In the genomic region with DNA sequence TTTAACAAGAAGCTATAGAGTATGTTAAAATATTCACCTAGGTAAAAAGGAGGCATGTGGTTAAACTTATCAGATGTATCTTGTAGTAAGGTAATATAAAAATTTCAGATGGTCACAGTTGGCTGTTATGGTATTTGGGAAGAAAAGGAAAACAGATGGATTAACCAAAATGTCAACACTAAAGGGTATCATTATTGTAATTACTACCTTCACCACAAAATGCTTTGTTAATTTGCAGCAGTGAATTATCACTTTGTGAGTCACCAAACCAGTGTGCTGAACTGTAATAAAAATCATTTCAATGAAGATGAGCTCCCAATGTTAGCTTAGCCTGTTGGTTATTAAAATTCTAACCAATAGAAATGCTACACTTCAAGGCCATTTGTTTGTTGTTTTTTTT, we compare ENCODE assay signal across 22 cellular contexts.
"Had no signal": no experiment of that assay in that cellular context is flagged by ENCODE, and none has a peak within 500 bp of the region (broad histone marks: within the 10 kb centered on the region; RNA-seq: fewer than 3 reads in every experiment).

No MANE protein-coding gene starts in this region.

- DNase-seq: activated CD4-positive, alpha-beta T cell treated with anti-CD3 and anti-CD28 coated beads, Interleukin-2, amount 10 ng/mL, durations not matched to agents 24 days and 14 days; activated CD4-positive, CD25-positive, alpha-beta regulatory T cell; activated CD8-positive, alpha-beta T cell treated with anti-CD3 and anti-CD28 coated beads for 36 hours; activated naive CD4-positive, alpha-beta T cell treated with anti-CD3 and anti-CD28 coated beads for 36 hours; activated T-cell treated with anti-CD3 and anti-CD28 coated beads, Interleukin-2, amount 50 U/mL, for 1 hour; caudate nucleus; colonic mucosa; foreskin keratinocyte; hypothalamus; kidney; nucleus accumbens; stimulated activated CD4-positive, alpha-beta T cell treated with anti-CD3 and anti-CD28 coated beads, Interleukin-12 subunit alpha, Interleukin-12 subunit beta, amount 100 ng/mL, for 4 hours; stimulated activated CD4-positive, alpha-beta T cell treated with anti-CD3 and anti-CD28 coated beads, Interleukin-1b, Interleukin-23, amount 100 ng/mL, for 48 hours; stimulated activated CD8-positive, alpha-beta memory T cell treated with anti-CD3 and anti-CD28 coated beads, Interleukin-4, amount 100 ng/mL, for 48 hours; stimulated activated naive CD4-positive, alpha-beta T cell treated with Interleukin-2 at 50 U/mL for 16 hours; T-helper 9 cell; thyroid gland had no signal

- H3K27ac Mint-ChIP-seq: activated CD4-positive, alpha-beta T cell treated with anti-CD3 and anti-CD28 coated beads, Interleukin-2, amount 10 ng/mL, durations not matched to agents 24 days and 14 days; activated CD8-positive, alpha-beta T cell treated with anti-CD3 and anti-CD28 coated beads for 36 hours; activated naive CD4-positive, alpha-beta T cell treated with anti-CD3 and anti-CD28 coated beads for 36 hours; brain; mesothelial cell of epicardium; nephron had no signal

- H3K4me3 Mint-ChIP-seq: activated CD4-positive, alpha-beta T cell treated with anti-CD3 and anti-CD28 coated beads, Interleukin-2, amount 10 ng/mL, durations not matched to agents 24 days and 14 days; activated CD8-positive, alpha-beta T cell treated with anti-CD3 and anti-CD28 coated beads for 36 hours; activated naive CD4-positive, alpha-beta T cell treated with anti-CD3 and anti-CD28 coated beads for 36 hours; brain; mesothelial cell of epicardium; nephron had no signal

- H3K27ac ChIP-seq: colonic mucosa, foreskin keratinocyte, thyroid gland had no signal

- H3K27me3 ChIP-seq: colonic mucosa, foreskin keratinocyte, thyroid gland had no signal

- H3K27me3 Mint-ChIP-seq: activated CD4-positive, alpha-beta T cell treated with anti-CD3 and anti-CD28 coated beads, Interleukin-2, amount 10 ng/mL, durations not matched to agents 24 days and 14 days; activated CD8-positive, alpha-beta T cell treated with anti-CD3 and anti-CD28 coated beads for 36 hours; brain had no signal

- H3K36me3 ChIP-seq: colonic mucosa, thyroid gland had no signal

- H3K4me1 ChIP-seq: colonic mucosa, foreskin keratinocyte, thyroid gland had no signal

- H3K9me3 Mint-ChIP-seq: activated CD4-positive, alpha-beta T cell treated with anti-CD3 and anti-CD28 coated beads, Interleukin-2, amount 10 ng/mL, durations not matched to agents 24 days and 14 days; activated CD8-positive, alpha-beta T cell treated with anti-CD3 and anti-CD28 coated beads for 36 hours; activated naive CD4-positive, alpha-beta T cell treated with anti-CD3 and anti-CD28 coated beads for 36 hours had no signal

- ATAC-seq: activated CD8-positive, alpha-beta T cell treated with anti-CD3 and anti-CD28 coated beads for 36 hours; foreskin keratinocyte; left lobe of liver had no signal

- H3K9me3 ChIP-seq: colonic mucosa, thyroid gland had no signal

- H3K4me3 ChIP-seq: colonic mucosa, lung, thyroid gland had no signal

- FAIRE-seq: kidney had no signal
